1 cellular context compared by ENCODE assay signal in the genomic region with DNA sequence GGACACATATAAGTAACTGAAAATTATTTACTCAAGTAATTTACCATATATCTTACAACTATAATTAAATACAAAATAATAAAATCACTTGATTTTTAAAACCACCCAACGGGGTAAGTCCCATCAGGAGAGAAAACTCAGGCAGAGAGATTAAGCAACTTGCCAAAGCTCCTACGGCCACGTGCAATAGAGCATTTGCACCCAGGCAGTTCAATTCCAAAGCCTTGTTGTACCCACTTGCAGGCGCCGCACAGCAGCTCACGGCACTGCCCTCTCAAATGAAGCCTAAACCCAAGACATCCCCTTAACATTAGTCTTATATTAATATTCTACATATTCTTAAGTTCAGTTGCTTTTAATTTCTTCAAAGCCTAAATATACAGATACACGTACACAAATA.
TF ChIP-seq lines count a peak whose summit lies in the region.

No MANE protein-coding gene starts in this region.

TF ChIP-seq in H1, 55 proteins besides CTCF, POLR2A, EP300 and RAD21 (continued from another document):
- TF ChIP-seq, protein P1, sequence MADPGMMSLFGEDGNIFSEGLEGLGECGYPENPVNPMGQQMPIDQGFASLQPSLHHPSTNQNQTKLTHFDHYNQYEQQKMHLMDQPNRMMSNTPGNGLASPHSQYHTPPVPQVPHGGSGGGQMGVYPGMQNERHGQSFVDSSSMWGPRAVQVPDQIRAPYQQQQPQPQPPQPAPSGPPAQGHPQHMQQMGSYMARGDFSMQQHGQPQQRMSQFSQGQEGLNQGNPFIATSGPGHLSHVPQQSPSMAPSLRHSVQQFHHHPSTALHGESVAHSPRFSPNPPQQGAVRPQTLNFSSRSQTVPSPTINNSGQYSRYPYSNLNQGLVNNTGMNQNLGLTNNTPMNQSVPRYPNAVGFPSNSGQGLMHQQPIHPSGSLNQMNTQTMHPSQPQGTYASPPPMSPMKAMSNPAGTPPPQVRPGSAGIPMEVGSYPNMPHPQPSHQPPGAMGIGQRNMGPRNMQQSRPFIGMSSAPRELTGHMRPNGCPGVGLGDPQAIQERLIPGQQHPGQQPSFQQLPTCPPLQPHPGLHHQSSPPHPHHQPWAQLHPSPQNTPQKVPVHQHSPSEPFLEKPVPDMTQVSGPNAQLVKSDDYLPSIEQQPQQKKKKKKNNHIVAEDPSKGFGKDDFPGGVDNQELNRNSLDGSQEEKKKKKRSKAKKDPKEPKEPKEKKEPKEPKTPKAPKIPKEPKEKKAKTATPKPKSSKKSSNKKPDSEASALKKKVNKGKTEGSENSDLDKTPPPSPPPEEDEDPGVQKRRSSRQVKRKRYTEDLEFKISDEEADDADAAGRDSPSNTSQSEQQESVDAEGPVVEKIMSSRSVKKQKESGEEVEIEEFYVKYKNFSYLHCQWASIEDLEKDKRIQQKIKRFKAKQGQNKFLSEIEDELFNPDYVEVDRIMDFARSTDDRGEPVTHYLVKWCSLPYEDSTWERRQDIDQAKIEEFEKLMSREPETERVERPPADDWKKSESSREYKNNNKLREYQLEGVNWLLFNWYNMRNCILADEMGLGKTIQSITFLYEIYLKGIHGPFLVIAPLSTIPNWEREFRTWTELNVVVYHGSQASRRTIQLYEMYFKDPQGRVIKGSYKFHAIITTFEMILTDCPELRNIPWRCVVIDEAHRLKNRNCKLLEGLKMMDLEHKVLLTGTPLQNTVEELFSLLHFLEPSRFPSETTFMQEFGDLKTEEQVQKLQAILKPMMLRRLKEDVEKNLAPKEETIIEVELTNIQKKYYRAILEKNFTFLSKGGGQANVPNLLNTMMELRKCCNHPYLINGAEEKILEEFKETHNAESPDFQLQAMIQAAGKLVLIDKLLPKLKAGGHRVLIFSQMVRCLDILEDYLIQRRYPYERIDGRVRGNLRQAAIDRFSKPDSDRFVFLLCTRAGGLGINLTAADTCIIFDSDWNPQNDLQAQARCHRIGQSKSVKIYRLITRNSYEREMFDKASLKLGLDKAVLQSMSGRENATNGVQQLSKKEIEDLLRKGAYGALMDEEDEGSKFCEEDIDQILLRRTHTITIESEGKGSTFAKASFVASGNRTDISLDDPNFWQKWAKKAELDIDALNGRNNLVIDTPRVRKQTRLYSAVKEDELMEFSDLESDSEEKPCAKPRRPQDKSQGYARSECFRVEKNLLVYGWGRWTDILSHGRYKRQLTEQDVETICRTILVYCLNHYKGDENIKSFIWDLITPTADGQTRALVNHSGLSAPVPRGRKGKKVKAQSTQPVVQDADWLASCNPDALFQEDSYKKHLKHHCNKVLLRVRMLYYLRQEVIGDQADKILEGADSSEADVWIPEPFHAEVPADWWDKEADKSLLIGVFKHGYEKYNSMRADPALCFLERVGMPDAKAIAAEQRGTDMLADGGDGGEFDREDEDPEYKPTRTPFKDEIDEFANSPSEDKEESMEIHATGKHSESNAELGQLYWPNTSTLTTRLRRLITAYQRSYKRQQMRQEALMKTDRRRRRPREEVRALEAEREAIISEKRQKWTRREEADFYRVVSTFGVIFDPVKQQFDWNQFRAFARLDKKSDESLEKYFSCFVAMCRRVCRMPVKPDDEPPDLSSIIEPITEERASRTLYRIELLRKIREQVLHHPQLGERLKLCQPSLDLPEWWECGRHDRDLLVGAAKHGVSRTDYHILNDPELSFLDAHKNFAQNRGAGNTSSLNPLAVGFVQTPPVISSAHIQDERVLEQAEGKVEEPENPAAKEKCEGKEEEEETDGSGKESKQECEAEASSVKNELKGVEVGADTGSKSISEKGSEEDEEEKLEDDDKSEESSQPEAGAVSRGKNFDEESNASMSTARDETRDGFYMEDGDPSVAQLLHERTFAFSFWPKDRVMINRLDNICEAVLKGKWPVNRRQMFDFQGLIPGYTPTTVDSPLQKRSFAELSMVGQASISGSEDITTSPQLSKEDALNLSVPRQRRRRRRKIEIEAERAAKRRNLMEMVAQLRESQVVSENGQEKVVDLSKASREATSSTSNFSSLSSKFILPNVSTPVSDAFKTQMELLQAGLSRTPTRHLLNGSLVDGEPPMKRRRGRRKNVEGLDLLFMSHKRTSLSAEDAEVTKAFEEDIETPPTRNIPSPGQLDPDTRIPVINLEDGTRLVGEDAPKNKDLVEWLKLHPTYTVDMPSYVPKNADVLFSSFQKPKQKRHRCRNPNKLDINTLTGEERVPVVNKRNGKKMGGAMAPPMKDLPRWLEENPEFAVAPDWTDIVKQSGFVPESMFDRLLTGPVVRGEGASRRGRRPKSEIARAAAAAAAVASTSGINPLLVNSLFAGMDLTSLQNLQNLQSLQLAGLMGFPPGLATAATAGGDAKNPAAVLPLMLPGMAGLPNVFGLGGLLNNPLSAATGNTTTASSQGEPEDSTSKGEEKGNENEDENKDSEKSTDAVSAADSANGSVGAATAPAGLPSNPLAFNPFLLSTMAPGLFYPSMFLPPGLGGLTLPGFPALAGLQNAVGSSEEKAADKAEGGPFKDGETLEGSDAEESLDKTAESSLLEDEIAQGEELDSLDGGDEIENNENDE (IDR thresholded peaks at IDR 0.05; ENCODE audit: insufficient replicate concordance, low read length), result no peak
- TF ChIP-seq, protein P2, sequence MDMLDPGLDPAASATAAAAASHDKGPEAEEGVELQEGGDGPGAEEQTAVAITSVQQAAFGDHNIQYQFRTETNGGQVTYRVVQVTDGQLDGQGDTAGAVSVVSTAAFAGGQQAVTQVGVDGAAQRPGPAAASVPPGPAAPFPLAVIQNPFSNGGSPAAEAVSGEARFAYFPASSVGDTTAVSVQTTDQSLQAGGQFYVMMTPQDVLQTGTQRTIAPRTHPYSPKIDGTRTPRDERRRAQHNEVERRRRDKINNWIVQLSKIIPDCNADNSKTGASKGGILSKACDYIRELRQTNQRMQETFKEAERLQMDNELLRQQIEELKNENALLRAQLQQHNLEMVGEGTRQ (IDR thresholded peaks at IDR 0.05; ENCODE audit: low read length), result no peak
- TF ChIP-seq CBX8 (IDR thresholded peaks at IDR 0.05; ENCODE audit: borderline replicate concordance, low read depth, low read length) (no peak), POLR2AphosphoS5 (IDR thresholded peaks at IDR 0.05; ENCODE audit: low read depth, low read length) (no peak), EGR1 (IDR thresholded peaks at IDR 0.05; ENCODE audit: borderline replicate concordance, low read depth, low read length) (no peak), RBBP5 (IDR thresholded peaks at IDR 0.05; ENCODE audit: borderline replicate concordance, low read depth, low read length) (no peak)
- TF ChIP-seq, protein P3, sequence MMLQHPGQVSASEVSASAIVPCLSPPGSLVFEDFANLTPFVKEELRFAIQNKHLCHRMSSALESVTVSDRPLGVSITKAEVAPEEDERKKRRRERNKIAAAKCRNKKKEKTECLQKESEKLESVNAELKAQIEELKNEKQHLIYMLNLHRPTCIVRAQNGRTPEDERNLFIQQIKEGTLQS (IDR thresholded peaks at IDR 0.05; ENCODE audit: insufficient read depth, low read depth, low read length), result no peak
